ENCODE assay signal across 1 cellular context in the genomic region with DNA sequence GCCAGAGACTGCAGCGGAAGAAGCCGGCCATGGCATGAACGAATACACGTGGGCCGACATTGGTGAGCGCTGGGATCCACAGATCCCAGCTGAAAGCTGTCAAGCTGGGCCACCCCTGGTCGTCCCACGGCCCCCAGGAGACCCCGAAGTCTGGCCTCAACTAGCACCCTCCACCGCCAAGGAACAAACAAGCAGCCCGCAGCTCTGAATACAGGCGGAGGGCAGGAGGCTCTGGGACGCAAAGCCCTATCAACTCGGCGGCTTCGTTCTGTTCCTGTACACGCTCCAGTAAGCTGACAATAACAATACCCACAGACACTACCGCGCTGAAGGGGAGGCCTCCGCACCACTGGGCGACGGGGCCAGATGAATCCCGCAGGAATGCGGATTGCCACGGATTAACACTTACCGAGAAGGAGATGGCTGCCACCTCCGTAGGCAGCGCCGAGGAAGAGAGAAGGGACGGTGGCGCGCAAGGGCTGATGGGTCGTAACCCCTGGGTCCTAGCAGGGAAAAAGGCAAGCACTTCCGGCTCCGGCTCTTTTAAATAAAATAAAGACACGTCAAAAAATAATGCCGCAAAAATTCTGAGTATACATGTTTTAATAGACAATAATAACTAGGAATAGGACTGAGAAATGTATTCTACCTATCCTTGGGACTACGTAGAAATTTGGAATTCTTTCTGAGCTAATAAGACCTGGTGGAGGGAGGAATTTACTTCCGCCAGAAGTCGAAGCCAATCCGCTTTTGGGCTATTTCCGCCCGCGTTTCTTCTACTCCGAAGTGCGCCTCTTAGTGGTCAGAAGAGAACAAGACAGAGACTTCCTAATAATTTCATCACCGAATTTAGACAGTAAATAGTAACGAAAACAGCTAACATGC.
A peak's percentile ranks its signal among the peaks of the same experiment; 100 is the strongest.
TF ChIP-seq lines count a peak whose summit lies in the region.

A gene (minus strand): TSS at position 481 of the 885 bp plus-strand sequence. CDS start 1,328 bp downstream, outside the sequence.

TF ChIP-seq in GM23338, 12 proteins besides CTCF, POLR2A, EP300 and RAD21:
- TF ChIP-seq POLR2AphosphoS5 (IDR thresholded peaks at IDR 0.05; ENCODE audit: low read depth), result peak; percentile 99
- TF ChIP-seq, protein P1, sequence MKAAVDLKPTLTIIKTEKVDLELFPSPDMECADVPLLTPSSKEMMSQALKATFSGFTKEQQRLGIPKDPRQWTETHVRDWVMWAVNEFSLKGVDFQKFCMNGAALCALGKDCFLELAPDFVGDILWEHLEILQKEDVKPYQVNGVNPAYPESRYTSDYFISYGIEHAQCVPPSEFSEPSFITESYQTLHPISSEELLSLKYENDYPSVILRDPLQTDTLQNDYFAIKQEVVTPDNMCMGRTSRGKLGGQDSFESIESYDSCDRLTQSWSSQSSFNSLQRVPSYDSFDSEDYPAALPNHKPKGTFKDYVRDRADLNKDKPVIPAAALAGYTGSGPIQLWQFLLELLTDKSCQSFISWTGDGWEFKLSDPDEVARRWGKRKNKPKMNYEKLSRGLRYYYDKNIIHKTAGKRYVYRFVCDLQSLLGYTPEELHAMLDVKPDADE (IDR thresholded peaks at IDR 0.05), result peak; percentile 89
- TF ChIP-seq STAT1 (IDR thresholded peaks at IDR 0.05; ENCODE audit: unreplicated experiment), result no peak
